ENCODE assay signal across 24 cellular contexts in genomic region chr13:33073338-33073737, GRCh38. TPM values are rescaled to one million over a fixed set of nuclear protein-coding genes. Genes with fewer than 3 reads are reported as not detected.
DNase-seq lines count a peak whose midpoint lies in the region; ATAC-seq, FAIRE-seq and TF ChIP-seq lines count a peak whose summit lies in the region.
"Had no signal": no experiment of that assay in that cellular context is flagged by ENCODE, and none has a peak within 500 bp of the region (broad histone marks: within the 10 kb centered on the region; RNA-seq: fewer than 3 reads in every experiment).

No MANE protein-coding gene starts in this region.

- BruUV-seq in HepG2 (replicated peaks; lab: Mats Ljungman, UMichigan) (no TSS peak), K562 (replicated peaks; lab: Mats Ljungman, UMichigan) (no TSS peak), Calu3 (replicated peaks; lab: Mats Ljungman, UMichigan) (no TSS peak), MCF 10A (replicated peaks; lab: Mats Ljungman, UMichigan) (no TSS peak)

- no peak for ATAC-seq in HepG2
- no peak for ATAC-seq in right lobe of liver
- ATAC-seq in K562, result no peak

- TF ChIP-seq POLR2A in HepG2 (IDR thresholded peaks at IDR 0.05; ENCODE audit: insufficient read depth in 1 of 2, low read depth in 2 of 2, low read length in 2 of 2) (no peak), right lobe of liver (IDR thresholded peaks at IDR 0.05) (no peak), K562 (conservative IDR thresholded peaks at IDR 0.05) (no peak)

- H3K4me1 Mint-ChIP-seq in Calu3 (ENCODE audit: low read depth, unreplicated experiment) (no peaks in the 10 kb centered on the region), MCF 10A (ENCODE audit: insufficient read depth, unreplicated experiment) (no peaks in the 10 kb centered on the region)
- H3K4me1 Mint-ChIP-seq: CD4-positive, CD25-positive, alpha-beta regulatory T cell had no signal

- CTCF ChIA-PET in HepG2 (lab: Yijun Ruan, JAX; ENCODE audit: low intra/inter-chr PET ratio, low total read pairs), result no interaction called here
- CTCF ChIA-PET in K562 (lab: Yijun Ruan, JAX; ENCODE audit: low intra/inter-chr PET ratio), result no interaction called here
- CTCF ChIA-PET in Calu3 (lab: Charles Lee), result no interaction called here
- CTCF ChIA-PET in MCF 10A (lab: Yijun Ruan, JAX), result no interaction called here

- H3K36me3 Mint-ChIP-seq in Calu3 (ENCODE audit: insufficient read depth, unreplicated experiment) (no peaks in the 10 kb centered on the region), MCF 10A (ENCODE audit: insufficient read depth, unreplicated experiment) (no peaks in the 10 kb centered on the region)
- H3K36me3 Mint-ChIP-seq: CD4-positive, CD25-positive, alpha-beta regulatory T cell had no signal

- H3K4me1 ChIP-seq in HepG2 (ENCODE audit: insufficient read depth, low read length), result no peaks in the 10 kb centered on the region
- H3K4me1 ChIP-seq in right lobe of liver, result no peaks in the 10 kb centered on the region
- H3K4me1 ChIP-seq in K562 (replicated peaks in 1 of 2; ENCODE audit: control insufficient read depth in 2 of 2, insufficient read depth in 2 of 2, low read length in 2 of 2), result no peaks in the 10 kb centered on the region
- H3K4me1 ChIP-seq: BLaER1, HAP-1, Peyer's patch had no signal

- H3K27me3 Mint-ChIP-seq in Calu3 (ENCODE audit: unreplicated experiment) (no peaks in the 10 kb centered on the region), MCF 10A (ENCODE audit: insufficient read depth, unreplicated experiment) (no peaks in the 10 kb centered on the region)

- no peaks in the 10 kb centered on the region for H3K79me2 ChIP-seq in HepG2 (ENCODE audit: insufficient read depth, low read length)
- no peaks in the 10 kb centered on the region for H3K79me2 ChIP-seq in K562 (ENCODE audit: control insufficient read depth, insufficient read depth, low read length)

- FAIRE-seq in HepG2 (lab: Jason Lieb, UNC), result no peak
- no peak for FAIRE-seq in K562 (lab: Jason Lieb, UNC)
- FAIRE-seq: G401.6, HTR-8/SVneo had no signal

- H4K20me1 ChIP-seq in HepG2 (ENCODE audit: insufficient read depth, low read length) (no peaks in the 10 kb centered on the region), K562 (replicated peaks; ENCODE audit: control insufficient read depth, insufficient read depth, low read length) (no peaks in the 10 kb centered on the region)
- H4K20me1 ChIP-seq: BLaER1 had no signal

- H3K27ac ChIP-seq in HepG2 (ENCODE audit: extremely low read length, insufficient read depth, low read length) (no peak overlapping the region), right lobe of liver (no peak overlapping the region), K562 (ENCODE audit: extremely low read depth, low read depth, low read length) (no peak overlapping the region)
- H3K27ac ChIP-seq: BLaER1, KMS-11, Peyer's patch had no signal

- TF ChIP-seq RAD21 in HepG2 (CRISPR knock-in tag; IDR thresholded peaks at IDR 0.05) (no peak), K562 (CRISPR knock-in tag; conservative IDR thresholded peaks at IDR 0.05 in 1 of 2, IDR thresholded peaks at IDR 0.05 in 1 of 2) (no peak)

- H3K9ac ChIP-seq in HepG2 (ENCODE audit: insufficient read depth, low read depth, low read length) (no peak overlapping the region), K562 (ENCODE audit: insufficient read depth in 1 of 2, low read depth in 2 of 2, low read length in 2 of 2) (no peak overlapping the region)
- H3K9ac ChIP-seq: BLaER1, KMS-11 had no signal

- no peak overlapping the region for H3K4me3 ChIP-seq in HepG2 (replicated peaks in 1 of 3; ENCODE audit: insufficient read depth in 1 of 3, low read depth in 2 of 3, low read length in 3 of 3)
- H3K4me3 ChIP-seq in right lobe of liver, result no peak overlapping the region
- no peak overlapping the region for H3K4me3 ChIP-seq in K562
- H3K4me3 ChIP-seq: BLaER1, HAP-1, Peyer's patch had no signal

- no peaks in the 10 kb centered on the region for H3K9me1 ChIP-seq in K562 (ENCODE audit: control insufficient read depth, insufficient read depth, low read length)

- H2AFZ ChIP-seq in HepG2 (ENCODE audit: low read length) (no peak overlapping the region), K562 (ENCODE audit: low read depth, low read length) (no peak overlapping the region)

- H3K36me3 ChIP-seq in HepG2 (replicated peaks in 1 of 2; ENCODE audit: control insufficient read depth in 1 of 2, insufficient read depth in 2 of 2, low read length in 2 of 2), result no peaks in the 10 kb centered on the region
- no peaks in the 10 kb centered on the region for H3K36me3 ChIP-seq in right lobe of liver
- no peaks in the 10 kb centered on the region for H3K36me3 ChIP-seq in K562 (ENCODE audit: control insufficient read depth, insufficient read depth, low read length)
- H3K36me3 ChIP-seq: BLaER1, HAP-1, Peyer's patch had no signal

- WGBS in HepG2 (ENCODE audit: low lambda C conversion rate), result 26% methylated on average over 3 of the region's 3 CpGs
- WGBS in right lobe of liver (ENCODE audit: insufficient coverage, low coverage, low lambda C conversion rate, missing lambda C conversion rate), result 86% methylated on average over 3 of the region's 3 CpGs
- 0% methylated on average over 3 of the region's 3 CpGs for WGBS in K562 (ENCODE audit: insufficient coverage, low coverage, missing lambda C conversion rate)

- in situ Hi-C loops in HepG2 (cut with HindIII; ENCODE audit: extremely low pct_ligation_motif_present, low pct_unique_long_range_greater_than_20kb) (no loop called here), K562 (cut with MboI) (no loop called here)

- H3K4me3 Mint-ChIP-seq in Calu3 (ENCODE audit: low read depth, unreplicated experiment) (no peak overlapping the region), MCF 10A (ENCODE audit: unreplicated experiment) (no peak overlapping the region)
- H3K4me3 Mint-ChIP-seq: CD4-positive, CD25-positive, alpha-beta regulatory T cell; HFFc6 had no signal

- POLR2A ChIA-PET in HepG2 (lab: Yijun Ruan, JAX) (no interaction called here), K562 (lab: Yijun Ruan, JAX) (no interaction called here), MCF 10A (lab: Yijun Ruan, JAX) (no interaction called here)

- no peak overlapping the region for H3K27ac Mint-ChIP-seq in Calu3 (ENCODE audit: unreplicated experiment)
- H3K27ac Mint-ChIP-seq in MCF 10A (ENCODE audit: low read depth, unreplicated experiment), result no peak overlapping the region
- H3K27ac Mint-ChIP-seq: CD4-positive, CD25-positive, alpha-beta regulatory T cell; HFFc6 had no signal

- H3K4me2 ChIP-seq in HepG2 (ENCODE audit: low read depth, low read length) (no peak overlapping the region), K562 (ENCODE audit: insufficient read depth, low read length) (no peak overlapping the region)
- H3K4me2 ChIP-seq: BLaER1, KMS-11 had no signal

- no peak for TF ChIP-seq CTCF in HepG2 (CRISPR knock-in tag; IDR thresholded peaks at IDR 0.05)
- TF ChIP-seq CTCF in right lobe of liver (IDR thresholded peaks at IDR 0.05), result no peak
- no peak for TF ChIP-seq CTCF in K562 (IDR thresholded peaks at IDR 0.05 in 2 of 3, conservative IDR thresholded peaks at IDR 0.05 in 1 of 3; ENCODE audit: insufficient read depth in 2 of 3, low read depth in 1 of 3, low read length in 3 of 3)
- TF ChIP-seq CTCF in Calu3 (IDR thresholded peaks at IDR 0.05; ENCODE audit: unreplicated experiment), result no peak
- no peak for TF ChIP-seq CTCF in MCF 10A (IDR thresholded peaks at IDR 0.05; ENCODE audit: unreplicated experiment)

- H3K9me3 ChIP-seq in HepG2 (ENCODE audit: low read length) (no peaks in the 10 kb centered on the region), right lobe of liver (no peaks in the 10 kb centered on the region), K562 (replicated peaks; ENCODE audit: control insufficient read depth, insufficient read depth, low read depth, low read length) (no peaks in the 10 kb centered on the region)
- H3K9me3 ChIP-seq: BLaER1, HAP-1, Peyer's patch had no signal

- TF ChIP-seq EP300 in HepG2 (IDR thresholded peaks at IDR 0.05; ENCODE audit: low read depth in 2 of 2, low read length in 2 of 2) (no peak), HepG2 (CRISPR knock-in tag; IDR thresholded peaks at IDR 0.05; ENCODE audit: borderline replicate concordance) (no peak), K562 (IDR thresholded peaks at IDR 0.05; ENCODE audit: low read length) (no peak)

- intact Hi-C loops in HepG2 (cut with micrococcal nuclease; ENCODE audit: unreplicated experiment) (no loop called here), right lobe of liver (cut with DNase I) (no loop called here), K562 (cut with micrococcal nuclease) (no loop called here), Calu3 (cut with micrococcal nuclease; ENCODE audit: unreplicated experiment) (no loop called here), MCF 10A (cut with micrococcal nuclease) (no loop called here)

- DNase-seq in HepG2 (ENCODE audit: low spot score) (no peak), right lobe of liver (no peak), NCI-H146 (lab: John Stamatoyannopoulos, UW) (peak; percentile 79), K562 (ENCODE audit: extremely low read depth in 1 of 4, low spot score in 3 of 4) (no peak), Calu3 (no peak), MCF 10A (ENCODE audit: unreplicated experiment) (no peak)
- no peak for DNase-seq in effector CD8-positive, alpha-beta T cell (lab: John Stamatoyannopoulos, UW)
- DNase-seq: CD4-positive, CD25-positive, alpha-beta regulatory T cell; GOT3; HFFc6; NCI-H1048; NCI-H1694; NCI-H2081; NCI-H524; OCI-M1; Peyer's patch; SHP77 treated with DMSO at 0.1 percent for 48 hours had no signal

- no peaks in the 10 kb centered on the region for H3K27me3 ChIP-seq in HepG2 (ENCODE audit: control insufficient read depth in 1 of 2, insufficient read depth in 2 of 2, low read length in 2 of 2)
- no peaks in the 10 kb centered on the region for H3K27me3 ChIP-seq in right lobe of liver
- no peaks in the 10 kb centered on the region for H3K27me3 ChIP-seq in K562 (ENCODE audit: control insufficient read depth in 2 of 2, insufficient read depth in 2 of 2, low read length in 2 of 2)
- H3K27me3 ChIP-seq: BLaER1, Peyer's patch had no signal

- no peaks in the 10 kb centered on the region for H3K9me3 Mint-ChIP-seq in Calu3 (ENCODE audit: low read depth, unreplicated experiment)
- no peaks in the 10 kb centered on the region for H3K9me3 Mint-ChIP-seq in MCF 10A (ENCODE audit: unreplicated experiment)
- H3K9me3 Mint-ChIP-seq: HFFc6 had no signal

RNA-seq across cellular contexts. Expression of gene KL, which starts 57.1 kb away (rescaled TPM):
- not detected in 2 replicates for total RNA-seq in HepG2 (2016; rRNA removed; fragmentation: Illumina TruSeq; extraction: Trizol)
- total RNA-seq in HepG2 (2016; cell fraction: cytosol; rRNA removed; fragmentation: Illumina TruSeq; extraction: Trizol; ENCODE audit: low read depth), result not detected in 2 replicates
- not detected in 2 replicates for total RNA-seq in HepG2 (2016; cell fraction: insoluble cytoplasmic fraction; rRNA removed; fragmentation: Illumina TruSeq; extraction: Trizol)
- not detected in 2 replicates for total RNA-seq in HepG2 (2016; cell fraction: membrane; rRNA removed; fragmentation: Illumina TruSeq; extraction: Trizol)
- not detected in 2 replicates for total RNA-seq in HepG2 (2016; cell fraction: nucleus; rRNA removed; fragmentation: Illumina TruSeq; extraction: Trizol)
- polyA plus RNA-seq in HepG2 (2011; rRNA removed), result not detected in 2 replicates
- polyA plus RNA-seq in HepG2 (2011; cell fraction: cytosol; rRNA removed), result not detected in 2 replicates
- polyA plus RNA-seq in HepG2 (2011; cell fraction: nucleus; rRNA removed), result not detected in 2 replicates
- polyA plus RNA-seq in HepG2 (2012), result not detected in 2 replicates
- polyA plus RNA-seq in HepG2 (2016; cell fraction: cytosol; fragmentation: Illumina TruSeq; extraction: Trizol; ENCODE audit: low read depth), result not detected in 2 replicates
- polyA plus RNA-seq in HepG2 (2016; cell fraction: insoluble cytoplasmic fraction; fragmentation: Illumina TruSeq; extraction: Trizol; ENCODE audit: low read depth), result not detected in 2 replicates
- polyA plus RNA-seq in HepG2 (2016; cell fraction: membrane; fragmentation: Illumina TruSeq; extraction: Trizol; ENCODE audit: low read depth), result not detected in 2 replicates
- not detected in 2 replicates for polyA plus RNA-seq in HepG2 (2016; cell fraction: nucleus; fragmentation: Illumina TruSeq; extraction: Trizol; ENCODE audit: insufficient read depth, low read depth)
- 0.05 TPM in 1 of 2 replicates, not detected in the other for polyA minus RNA-seq in HepG2 (2011; rRNA and poly(A)+ RNA removed; ENCODE audit: low replicate concordance)
- polyA minus RNA-seq in HepG2 (2011; cell fraction: cytosol; rRNA and poly(A)+ RNA removed), result not detected in 2 replicates
- not detected in 2 replicates for polyA minus RNA-seq in HepG2 (2011; cell fraction: nucleus; rRNA and poly(A)+ RNA removed)
- total RNA-seq in right lobe of liver, result 1 to 10 TPM in 1 of 6 experiments, under 1 TPM in 5; 0.09 to 1.2 (median 0.39) TPM
- not detected in 2 replicates for total RNA-seq in K562 (2011; cell fraction: chromatin; rRNA removed; ENCODE audit: low replicate concordance)
- total RNA-seq in K562 (2011; cell fraction: nucleolus; rRNA removed), result not detected in 2 replicates
- not detected in 2 replicates for total RNA-seq in K562 (2011; cell fraction: nucleoplasm; rRNA removed)
- total RNA-seq in K562 (2014; rRNA removed), result not detected in 2 replicates
- not detected in 2 replicates for total RNA-seq in K562 (2014; rRNA removed; fragmentation: Illumina TruSeq; extraction: Trizol)
- not detected in 2 replicates for total RNA-seq in K562 (2015; rRNA removed; fragmentation: Illumina TruSeq; extraction: Trizol)
- 0.04 TPM in 1 of 2 replicates, not detected in the other for total RNA-seq in K562 (2021)
- polyA plus RNA-seq in K562 (2011; rRNA removed), result not detected in 2 replicates
- not detected in 2 replicates for polyA plus RNA-seq in K562 (2011; cell fraction: cytosol; rRNA removed)
- not detected in 2 replicates for polyA plus RNA-seq in K562 (2011; cell fraction: nucleus; rRNA removed)
- 0.03 TPM in 1 of 2 replicates, not detected in the other for polyA plus RNA-seq in K562 (2012)
- polyA plus RNA-seq in K562 (2014; fragmentation: Illumina TruSeq; extraction: Trizol), result not detected in 2 replicates
- not detected for polyA plus RNA-seq in K562 (2014; fragmentation: Nextera tagmentation; extraction: Ambion mirVana)
- not detected in 2 replicates for polyA plus RNA-seq in K562 (2014; rRNA removed)
- polyA minus RNA-seq in K562 (2011; rRNA and poly(A)+ RNA removed), result not detected in 2 replicates
- polyA minus RNA-seq in K562 (2011; cell fraction: cytosol; rRNA and poly(A)+ RNA removed), result not detected in 2 replicates
- not detected in 2 replicates for polyA minus RNA-seq in K562 (2011; cell fraction: nucleus; rRNA and poly(A)+ RNA removed)
- 0.52 and 0.83 TPM in 2 replicates for total RNA-seq in Calu3 (2022)
- not detected in 2 replicates for total RNA-seq in MCF 10A (2022)
- total RNA-seq: A172; CD4-positive, CD25-positive, alpha-beta regulatory T cell had no signal
- polyA plus RNA-seq: AG04450; CD4-positive, CD25-positive, alpha-beta regulatory T cell had no signal

Comparison
In these comparisons a context has a peak if more than half of its experiments do, and no peak if none do; other contexts are left out.
1. Of the 241 proteins assayed by ChIP-seq in both HepG2 and K562: peak only in HepG2: MAFF and MAFK; only in K562: NFIC; in both: none; in neither: 238.